ENCODE assay signal across 9 cellular contexts in genomic region chr4:104516884-104517283, GRCh38. TPM values are rescaled to one million over a fixed set of nuclear protein-coding genes. Genes with fewer than 3 reads are reported as not detected.
"Had no signal": no experiment of that assay in that cellular context is flagged by ENCODE, and none has a peak within 500 bp of the region (broad histone marks: within the 10 kb centered on the region; RNA-seq: fewer than 3 reads in every experiment).

No MANE protein-coding gene starts in this region.

- H3K36me3 ChIP-seq: HAP-1 had no signal

- H3K9me3 ChIP-seq: HAP-1 had no signal

- DNase-seq: GOT3, H7, HFFc6, Kasumi-1, KBM-7 had no signal

- H3K4me1 ChIP-seq: HAP-1 had no signal

- ATAC-seq: HCT116, HepG2 had no signal

- H3K4me3 ChIP-seq: HAP-1 had no signal

RNA-seq across cellular contexts. Expression of gene CXXC4, which starts 22.2 kb away (rescaled TPM):
- total RNA-seq: HepG2, HFFc6 had no signal
- polyA plus RNA-seq: HepG2, IgD-negative memory B cell had no signal
